Comparison of ENCODE assay signal across 2 cellular contexts in genomic region chr22:45689195-45689594, GRCh38.
TF ChIP-seq lines count a peak whose summit lies in the region.

No MANE protein-coding gene starts in this region.

TF ChIP-seq in liver, 16 proteins besides CTCF, POLR2A, EP300 and RAD21 (continued from another document):
- TF ChIP-seq EGR1 (IDR thresholded peaks at IDR 0.05; ENCODE audit: low read depth in 2 of 2) (no peak), NR2F2 (IDR thresholded peaks at IDR 0.05) (no peak), RXRA (IDR thresholded peaks at IDR 0.05) (no peak), YY1 (IDR thresholded peaks at IDR 0.05) (no peak), HNF4A (conservative IDR thresholded peaks at IDR 0.05) (no peak), SP1 (IDR thresholded peaks at IDR 0.05) (no peak), FOXA1 (IDR thresholded peaks at IDR 0.05) (no peak), ZBTB33 (IDR thresholded peaks at IDR 0.05) (no peak)
- TF ChIP-seq, protein P1, sequence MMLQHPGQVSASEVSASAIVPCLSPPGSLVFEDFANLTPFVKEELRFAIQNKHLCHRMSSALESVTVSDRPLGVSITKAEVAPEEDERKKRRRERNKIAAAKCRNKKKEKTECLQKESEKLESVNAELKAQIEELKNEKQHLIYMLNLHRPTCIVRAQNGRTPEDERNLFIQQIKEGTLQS (IDR thresholded peaks at IDR 0.05) = no peak
- TF ChIP-seq, protein P2, sequence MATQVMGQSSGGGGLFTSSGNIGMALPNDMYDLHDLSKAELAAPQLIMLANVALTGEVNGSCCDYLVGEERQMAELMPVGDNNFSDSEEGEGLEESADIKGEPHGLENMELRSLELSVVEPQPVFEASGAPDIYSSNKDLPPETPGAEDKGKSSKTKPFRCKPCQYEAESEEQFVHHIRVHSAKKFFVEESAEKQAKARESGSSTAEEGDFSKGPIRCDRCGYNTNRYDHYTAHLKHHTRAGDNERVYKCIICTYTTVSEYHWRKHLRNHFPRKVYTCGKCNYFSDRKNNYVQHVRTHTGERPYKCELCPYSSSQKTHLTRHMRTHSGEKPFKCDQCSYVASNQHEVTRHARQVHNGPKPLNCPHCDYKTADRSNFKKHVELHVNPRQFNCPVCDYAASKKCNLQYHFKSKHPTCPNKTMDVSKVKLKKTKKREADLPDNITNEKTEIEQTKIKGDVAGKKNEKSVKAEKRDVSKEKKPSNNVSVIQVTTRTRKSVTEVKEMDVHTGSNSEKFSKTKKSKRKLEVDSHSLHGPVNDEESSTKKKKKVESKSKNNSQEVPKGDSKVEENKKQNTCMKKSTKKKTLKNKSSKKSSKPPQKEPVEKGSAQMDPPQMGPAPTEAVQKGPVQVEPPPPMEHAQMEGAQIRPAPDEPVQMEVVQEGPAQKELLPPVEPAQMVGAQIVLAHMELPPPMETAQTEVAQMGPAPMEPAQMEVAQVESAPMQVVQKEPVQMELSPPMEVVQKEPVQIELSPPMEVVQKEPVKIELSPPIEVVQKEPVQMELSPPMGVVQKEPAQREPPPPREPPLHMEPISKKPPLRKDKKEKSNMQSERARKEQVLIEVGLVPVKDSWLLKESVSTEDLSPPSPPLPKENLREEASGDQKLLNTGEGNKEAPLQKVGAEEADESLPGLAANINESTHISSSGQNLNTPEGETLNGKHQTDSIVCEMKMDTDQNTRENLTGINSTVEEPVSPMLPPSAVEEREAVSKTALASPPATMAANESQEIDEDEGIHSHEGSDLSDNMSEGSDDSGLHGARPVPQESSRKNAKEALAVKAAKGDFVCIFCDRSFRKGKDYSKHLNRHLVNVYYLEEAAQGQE (IDR thresholded peaks at IDR 0.05) = no peak

TF ChIP-seq in HepG2, 621 proteins besides CTCF, POLR2A, EP300 and RAD21 (continued from another document):
- TF ChIP-seq, protein P3, sequence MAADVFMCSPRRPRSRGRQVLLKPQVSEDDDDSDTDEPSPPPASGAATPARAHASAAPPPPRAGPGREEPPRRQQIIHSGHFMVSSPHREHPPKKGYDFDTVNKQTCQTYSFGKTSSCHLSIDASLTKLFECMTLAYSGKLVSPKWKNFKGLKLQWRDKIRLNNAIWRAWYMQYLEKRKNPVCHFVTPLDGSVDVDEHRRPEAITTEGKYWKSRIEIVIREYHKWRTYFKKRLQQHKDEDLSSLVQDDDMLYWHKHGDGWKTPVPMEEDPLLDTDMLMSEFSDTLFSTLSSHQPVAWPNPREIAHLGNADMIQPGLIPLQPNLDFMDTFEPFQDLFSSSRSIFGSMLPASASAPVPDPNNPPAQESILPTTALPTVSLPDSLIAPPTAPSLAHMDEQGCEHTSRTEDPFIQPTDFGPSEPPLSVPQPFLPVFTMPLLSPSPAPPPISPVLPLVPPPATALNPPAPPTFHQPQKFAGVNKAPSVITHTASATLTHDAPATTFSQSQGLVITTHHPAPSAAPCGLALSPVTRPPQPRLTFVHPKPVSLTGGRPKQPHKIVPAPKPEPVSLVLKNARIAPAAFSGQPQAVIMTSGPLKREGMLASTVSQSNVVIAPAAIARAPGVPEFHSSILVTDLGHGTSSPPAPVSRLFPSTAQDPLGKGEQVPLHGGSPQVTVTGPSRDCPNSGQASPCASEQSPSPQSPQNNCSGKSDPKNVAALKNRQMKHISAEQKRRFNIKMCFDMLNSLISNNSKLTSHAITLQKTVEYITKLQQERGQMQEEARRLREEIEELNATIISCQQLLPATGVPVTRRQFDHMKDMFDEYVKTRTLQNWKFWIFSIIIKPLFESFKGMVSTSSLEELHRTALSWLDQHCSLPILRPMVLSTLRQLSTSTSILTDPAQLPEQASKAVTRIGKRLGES (CRISPR knock-in tag; IDR thresholded peaks at IDR 0.05; ENCODE audit: borderline replicate concordance) = no peak
- TF ChIP-seq ARID5B (CRISPR knock-in tag; IDR thresholded peaks at IDR 0.05) (no peak), ZFP41 (CRISPR knock-in tag; IDR thresholded peaks at IDR 0.05; ENCODE audit: borderline replicate concordance) (no peak), JUNB (CRISPR knock-in tag; IDR thresholded peaks at IDR 0.05; ENCODE audit: borderline replicate concordance) (no peak), NR2F6 (IDR thresholded peaks at IDR 0.05) (no peak), NR2F6 (CRISPR knock-in tag; IDR thresholded peaks at IDR 0.05) (no peak), RXRA (CRISPR knock-in tag; IDR thresholded peaks at IDR 0.05) (no peak), ZBTB42 (CRISPR knock-in tag; IDR thresholded peaks at IDR 0.05) (no peak), ZFP1 (CRISPR knock-in tag; IDR thresholded peaks at IDR 0.05) (no peak), IKZF4 (CRISPR knock-in tag; IDR thresholded peaks at IDR 0.05; ENCODE audit: borderline replicate concordance, low read depth, not compliant biosample characterization) (no peak), DMAP1 (CRISPR knock-in tag; IDR thresholded peaks at IDR 0.05) (no peak), HES4 (CRISPR knock-in tag; IDR thresholded peaks at IDR 0.05; ENCODE audit: borderline replicate concordance) (no peak), ZFP36L2 (CRISPR knock-in tag; IDR thresholded peaks at IDR 0.05) (no peak), SP4 (CRISPR knock-in tag; IDR thresholded peaks at IDR 0.05) (no peak), ZNF569 (CRISPR knock-in tag; IDR thresholded peaks at IDR 0.05; ENCODE audit: borderline replicate concordance) (no peak), ZBTB40 (IDR thresholded peaks at IDR 0.05) (no peak), ZBTB40 (CRISPR knock-in tag; IDR thresholded peaks at IDR 0.05) (no peak)
